ENCODE assay signal across 10 cellular contexts in the genomic region with DNA sequence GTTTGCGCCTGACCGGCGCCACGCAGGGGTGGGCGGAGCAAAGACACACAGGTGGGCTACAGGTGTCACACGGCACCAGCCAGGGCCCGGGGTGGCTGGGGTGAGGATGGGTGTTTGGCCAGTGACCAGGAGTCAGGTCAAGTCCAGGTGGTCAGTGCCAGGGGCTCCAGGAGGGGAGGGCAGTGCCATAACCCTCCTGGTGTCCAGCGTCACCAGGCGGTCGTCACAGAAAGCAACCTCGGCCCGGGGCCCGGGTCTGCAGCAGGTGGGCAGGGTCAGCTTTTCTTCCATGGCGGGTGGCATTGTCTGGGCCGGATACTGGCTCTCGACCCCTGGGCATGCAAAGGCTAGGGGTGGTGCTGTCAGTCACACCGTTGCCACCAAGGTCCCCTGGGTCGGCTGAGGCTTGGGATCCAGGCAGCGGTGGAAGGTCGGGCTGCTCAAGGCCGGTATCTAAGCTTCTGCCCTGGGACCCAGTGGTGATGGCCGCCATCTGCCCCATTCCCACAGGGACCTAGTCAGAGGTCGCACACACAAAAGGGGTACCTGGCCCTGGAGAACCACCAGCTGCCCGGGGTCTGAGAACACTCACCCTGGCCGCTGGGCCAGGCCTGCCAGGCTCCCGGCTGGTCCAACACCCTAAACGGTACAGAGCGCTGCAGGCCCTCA. TPM values are rescaled to one million over a fixed set of nuclear protein-coding genes. Genes with fewer than 3 reads are reported as not detected.
DNase-seq lines count a peak whose midpoint lies in the region; ATAC-seq and TF ChIP-seq lines count a peak whose summit lies in the region.
"Had no signal": no experiment of that assay in that cellular context is flagged by ENCODE, and none has a peak within 500 bp of the region (broad histone marks: within the 10 kb centered on the region; RNA-seq: fewer than 3 reads in every experiment).

No MANE protein-coding gene starts in this region.

- no peaks in the 10 kb centered on the region for H3K4me1 Mint-ChIP-seq in Calu3 (ENCODE audit: low read depth, unreplicated experiment)
- H3K4me1 Mint-ChIP-seq in activated T-helper 17 cell treated with anti-CD3 and anti-CD28 coated beads, Interleukin-2, amount 50 U/mL, for 72 hours, result no peaks in the 10 kb centered on the region
- H3K4me1 Mint-ChIP-seq in nephron, result no peaks in the 10 kb centered on the region

- TF ChIP-seq CTCF in Calu3 (IDR thresholded peaks at IDR 0.05; ENCODE audit: unreplicated experiment) (peak; percentile 0), nephron (IDR thresholded peaks at IDR 0.05; ENCODE audit: unreplicated experiment in 3 of 3) (no peak)

- no peaks in the 10 kb centered on the region for H3K9me3 Mint-ChIP-seq in Calu3 (ENCODE audit: low read depth, unreplicated experiment)
- no peaks in the 10 kb centered on the region for H3K9me3 Mint-ChIP-seq in activated T-helper 17 cell treated with anti-CD3 and anti-CD28 coated beads, Interleukin-2, amount 50 U/mL, for 72 hours
- H3K9me3 Mint-ChIP-seq in nephron, result no peaks in the 10 kb centered on the region

- DNase-seq in DMS53 (lab: John Stamatoyannopoulos, UW) (peak; percentile 61), DMS53 treated with DMSO at 0.1 percent for 48 hours (lab: John Stamatoyannopoulos, UW; ENCODE audit: unreplicated experiment) (no peak), Calu3 (no peak), NCI-H345 treated with DMSO at 0.1 percent for 48 hours (lab: John Stamatoyannopoulos, UW; ENCODE audit: unreplicated experiment) (no peak), posterior vena cava (ENCODE audit: low spot score) (no peak)
- DNase-seq in stimulated activated naive CD4-positive, alpha-beta T cell treated with Interleukin-2 at 50 U/mL for 16 hours (lab: John Stamatoyannopoulos, UW), result no peak
- DNase-seq: DMS79 had no signal

- H3K27me3 Mint-ChIP-seq in Calu3 (ENCODE audit: unreplicated experiment) (peaks cover 1% of the 10 kb centered on the region), nephron (ENCODE audit: low read depth) (peaks cover 44% of the 10 kb centered on the region)
- H3K27me3 Mint-ChIP-seq in activated T-helper 17 cell treated with anti-CD3 and anti-CD28 coated beads, Interleukin-2, amount 50 U/mL, for 72 hours, result no peaks in the 10 kb centered on the region

- H3K27ac Mint-ChIP-seq in Calu3 (ENCODE audit: unreplicated experiment) (no peak overlapping the region), nephron (no peak overlapping the region)
- no peak overlapping the region for H3K27ac Mint-ChIP-seq in activated T-helper 17 cell treated with anti-CD3 and anti-CD28 coated beads, Interleukin-2, amount 50 U/mL, for 72 hours

- ATAC-seq in activated T-helper 17 cell treated with anti-CD3 and anti-CD28 coated beads, Interleukin-2, amount 50 U/mL, for 72 hours (replicated peaks), result no peak

- CTCF ChIA-PET in Calu3 (lab: Charles Lee), result no interaction called here

- no TSS peak for BruUV-seq in Calu3 (replicated peaks; lab: Mats Ljungman, UMichigan)

- H3K4me3 Mint-ChIP-seq in Calu3 (ENCODE audit: low read depth, unreplicated experiment), result peak overlapping the region; percentile 19
- H3K4me3 Mint-ChIP-seq in activated T-helper 17 cell treated with anti-CD3 and anti-CD28 coated beads, Interleukin-2, amount 50 U/mL, for 72 hours, result peak overlapping the region; percentile 79
- peak overlapping the region; percentile 79 to 85 (median 81) for H3K4me3 Mint-ChIP-seq in nephron

- intact Hi-C loops in Calu3 (cut with micrococcal nuclease; ENCODE audit: unreplicated experiment) (no loop called here), posterior vena cava (cut with DNase I) (no loop called here)

- H3K36me3 Mint-ChIP-seq in Calu3 (ENCODE audit: insufficient read depth, unreplicated experiment), result peaks cover 12% of the 10 kb centered on the region
- H3K36me3 Mint-ChIP-seq in activated T-helper 17 cell treated with anti-CD3 and anti-CD28 coated beads, Interleukin-2, amount 50 U/mL, for 72 hours (ENCODE audit: low read depth), result no peaks in the 10 kb centered on the region
- H3K36me3 Mint-ChIP-seq in nephron (ENCODE audit: low read depth), result no peaks in the 10 kb centered on the region

RNA-seq across cellular contexts. Expression of a gene that starts 1.8 kb away (rescaled TPM):
- total RNA-seq in Calu3 (2022), result 3.5 and 4.7 TPM in 2 replicates
- total RNA-seq in activated T-helper 17 cell treated with anti-CD3 and anti-CD28 coated beads, Interleukin-2, amount 50 U/mL, for 72 hours, result 1 to 10 TPM; 1.1 to 1.4 TPM
- 1 to 10 TPM; 1.2 to 3.6 TPM for total RNA-seq in posterior vena cava

RNA-seq across cellular contexts. Expression of a gene that starts 17.1 kb away (rescaled TPM):
- total RNA-seq in Calu3 (2022) (50.0 and 50.3 TPM in 2 replicates), posterior vena cava (10 to 100 TPM; 29.4 to 35.9 TPM)
- 10 to 100 TPM; 42.7 to 83.5 TPM for total RNA-seq in activated T-helper 17 cell treated with anti-CD3 and anti-CD28 coated beads, Interleukin-2, amount 50 U/mL, for 72 hours

RNA-seq across cellular contexts. Expression of a gene that starts 23.5 kb away (rescaled TPM):
- total RNA-seq in Calu3 (2022) (105 and 117 TPM in 2 replicates), posterior vena cava (10 to 100 TPM; 60.7 to 66.0 TPM)
- total RNA-seq in activated T-helper 17 cell treated with anti-CD3 and anti-CD28 coated beads, Interleukin-2, amount 50 U/mL, for 72 hours, result 100 to 1,000 TPM in 1 of 2 donors, 10 to 100 TPM in 1; 75.6 to 133 TPM

RNA-seq across cellular contexts. Expression of a gene that starts 33.8 kb away (rescaled TPM):
- 1.6 and 1.9 TPM in 2 replicates for total RNA-seq in Calu3 (2022)
- total RNA-seq in activated T-helper 17 cell treated with anti-CD3 and anti-CD28 coated beads, Interleukin-2, amount 50 U/mL, for 72 hours, result 1 to 10 TPM; 1.8 to 6.5 TPM
- total RNA-seq in posterior vena cava, result 10 to 100 TPM; 36.1 to 78.5 TPM
- total RNA-seq: dermis blood vessel endothelial cell had no signal

RNA-seq across cellular contexts. Expression of a gene that starts 57.8 kb away (rescaled TPM):
- total RNA-seq in Calu3 (2022), result 5.0 and 5.1 TPM in 2 replicates
- total RNA-seq in activated T-helper 17 cell treated with anti-CD3 and anti-CD28 coated beads, Interleukin-2, amount 50 U/mL, for 72 hours, result 1 to 10 TPM; 2.1 to 2.3 TPM
- 1 to 10 TPM; 3.9 to 7.8 TPM for total RNA-seq in posterior vena cava

Comparison
In these comparisons a context has a peak if more than half of its experiments do, and no peak if none do; other contexts are left out.
1. H3K4me3 Mint-ChIP-seq: peak in every context shown above with its lines; median percentile 81 in nephron; 79 in activated T-helper 17 cell treated with anti-CD3 and anti-CD28 coated beads, Interleukin-2, amount 50 U/mL, for 72 hours; 19 in Calu3.